1 cellular context compared by ENCODE assay signal in the genomic region with DNA sequence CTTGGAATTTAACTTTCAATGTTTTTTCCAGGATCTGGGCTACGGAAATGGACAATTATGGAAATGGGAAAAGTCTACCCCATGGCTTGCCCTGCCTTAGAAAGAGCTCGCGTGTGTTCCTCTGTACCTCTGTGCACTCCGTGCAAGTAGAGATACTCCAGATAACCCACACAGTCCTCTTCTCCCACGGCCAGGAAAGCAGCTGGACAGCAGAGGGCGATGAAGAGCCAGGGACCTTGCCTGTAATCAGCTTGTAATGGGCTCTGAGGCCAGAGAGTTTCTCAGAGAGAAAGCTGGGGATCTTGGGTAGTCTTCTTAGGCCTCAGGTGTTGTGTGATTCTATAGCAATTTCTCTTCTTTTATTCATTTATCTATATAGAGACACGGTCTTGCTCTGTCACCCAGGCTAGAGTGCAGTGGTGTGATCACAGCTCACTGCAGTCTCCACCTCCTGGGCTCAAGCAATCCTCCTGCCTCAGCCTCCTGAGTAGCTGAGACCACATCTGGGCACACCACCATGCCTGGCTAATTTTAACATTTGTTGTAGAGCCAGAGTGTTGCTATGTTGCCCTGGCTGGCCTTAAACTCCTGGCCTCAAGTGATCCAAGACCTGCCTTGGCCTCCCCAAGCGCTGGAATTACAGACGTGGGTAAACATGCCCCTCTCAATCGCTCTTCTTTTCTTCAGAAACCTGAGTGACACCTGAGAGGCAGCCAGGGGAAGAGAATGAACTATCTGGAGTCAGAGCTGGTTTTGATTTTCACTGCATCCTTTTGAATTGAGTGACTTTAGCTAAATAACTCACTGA.
TF ChIP-seq lines count a peak whose summit lies in the region.

No MANE protein-coding gene starts in this region.

TF ChIP-seq in SK-N-SH, 30 proteins besides CTCF, POLR2A, EP300 and RAD21 (continued from another document):
- TF ChIP-seq FOXM1 (IDR thresholded peaks at IDR 0.05; ENCODE audit: low read depth) = no peak
- TF ChIP-seq NRF1 (IDR thresholded peaks at IDR 0.05; ENCODE audit: low read depth, low read length) = no peak
- TF ChIP-seq, protein P1, sequence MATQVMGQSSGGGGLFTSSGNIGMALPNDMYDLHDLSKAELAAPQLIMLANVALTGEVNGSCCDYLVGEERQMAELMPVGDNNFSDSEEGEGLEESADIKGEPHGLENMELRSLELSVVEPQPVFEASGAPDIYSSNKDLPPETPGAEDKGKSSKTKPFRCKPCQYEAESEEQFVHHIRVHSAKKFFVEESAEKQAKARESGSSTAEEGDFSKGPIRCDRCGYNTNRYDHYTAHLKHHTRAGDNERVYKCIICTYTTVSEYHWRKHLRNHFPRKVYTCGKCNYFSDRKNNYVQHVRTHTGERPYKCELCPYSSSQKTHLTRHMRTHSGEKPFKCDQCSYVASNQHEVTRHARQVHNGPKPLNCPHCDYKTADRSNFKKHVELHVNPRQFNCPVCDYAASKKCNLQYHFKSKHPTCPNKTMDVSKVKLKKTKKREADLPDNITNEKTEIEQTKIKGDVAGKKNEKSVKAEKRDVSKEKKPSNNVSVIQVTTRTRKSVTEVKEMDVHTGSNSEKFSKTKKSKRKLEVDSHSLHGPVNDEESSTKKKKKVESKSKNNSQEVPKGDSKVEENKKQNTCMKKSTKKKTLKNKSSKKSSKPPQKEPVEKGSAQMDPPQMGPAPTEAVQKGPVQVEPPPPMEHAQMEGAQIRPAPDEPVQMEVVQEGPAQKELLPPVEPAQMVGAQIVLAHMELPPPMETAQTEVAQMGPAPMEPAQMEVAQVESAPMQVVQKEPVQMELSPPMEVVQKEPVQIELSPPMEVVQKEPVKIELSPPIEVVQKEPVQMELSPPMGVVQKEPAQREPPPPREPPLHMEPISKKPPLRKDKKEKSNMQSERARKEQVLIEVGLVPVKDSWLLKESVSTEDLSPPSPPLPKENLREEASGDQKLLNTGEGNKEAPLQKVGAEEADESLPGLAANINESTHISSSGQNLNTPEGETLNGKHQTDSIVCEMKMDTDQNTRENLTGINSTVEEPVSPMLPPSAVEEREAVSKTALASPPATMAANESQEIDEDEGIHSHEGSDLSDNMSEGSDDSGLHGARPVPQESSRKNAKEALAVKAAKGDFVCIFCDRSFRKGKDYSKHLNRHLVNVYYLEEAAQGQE (IDR thresholded peaks at IDR 0.05; ENCODE audit: low read depth, low read length) = no peak
- peak; percentile 79 for TF ChIP-seq GATA2 (CRISPR knock-in tag; IDR thresholded peaks at IDR 0.05)
